Comparison of ENCODE assay signal across 8 cellular contexts in the genomic region with DNA sequence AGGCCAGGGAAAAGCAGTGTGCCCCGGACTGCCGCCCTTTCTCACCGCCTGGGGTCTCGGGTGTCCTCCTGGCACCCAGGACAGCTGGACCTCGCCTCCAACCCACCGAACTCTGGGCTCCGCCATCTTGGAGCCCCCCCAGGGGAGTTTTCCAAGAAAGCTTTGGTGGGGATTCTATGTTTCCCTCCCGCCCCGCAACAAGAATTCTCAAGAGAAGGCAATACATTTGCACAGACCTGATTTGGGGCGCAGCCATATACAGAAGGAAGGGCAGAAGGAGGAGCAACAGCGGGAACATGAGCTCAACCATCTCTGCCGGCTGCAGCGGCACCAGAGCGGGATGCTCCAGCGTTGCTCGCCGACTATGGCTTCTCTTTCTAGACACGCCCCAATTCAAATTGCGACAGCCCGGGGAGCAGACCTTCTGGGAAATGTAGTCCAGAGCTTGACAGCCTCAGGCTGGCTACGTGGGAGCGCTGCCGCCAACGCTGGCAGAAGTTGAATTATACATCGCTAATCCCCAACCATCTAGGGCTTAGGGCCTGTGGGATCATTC. TPM values are rescaled to one million over a fixed set of nuclear protein-coding genes. Genes with fewer than 3 reads are reported as not detected.
A peak's percentile ranks its signal among the peaks of the same experiment; 100 is the strongest.
DNase-seq lines count a peak whose midpoint lies in the region; ATAC-seq, FAIRE-seq and TF ChIP-seq lines count a peak whose summit lies in the region.

TSS of gene RDH11 (minus strand) at position 371 of the 556 bp plus-strand sequence. CDS start at position 310, 61 bp downstream.

- H3K9me3 ChIP-seq in heart right ventricle = no peaks in the 10 kb centered on the region
- H3K9me3 ChIP-seq in upper lobe of right lung = no peaks in the 10 kb centered on the region

- 0% methylated on average over 25 of the region's 25 CpGs for WGBS in heart right ventricle, 2 donors

- H3K27me3 ChIP-seq in heart right ventricle = no peaks in the 10 kb centered on the region
- H3K27me3 ChIP-seq in upper lobe of right lung = no peaks in the 10 kb centered on the region

- intact Hi-C loops in T-helper 1 cell treated with Interleukin-12 subunit alpha and Interleukin-12 subunit beta and Interleukin-4 antibody, amounts not matched to agents 30 ng/mL and 1 ng/mL, for 36 hours (cut with micrococcal nuclease) = loop anchor here (1.0 to 10.0 kb wide), 15 partner anchors 9 to 1699 kb away; partner anchors contain the start of genes ARG2, DCAF5, EIF2S1 and ERH
- intact Hi-C loops in heart right ventricle (cut with DNase I) = loop anchor here in 2 of 10 donors (2.0 to 5.0 kb wide), 3 partner anchors 21 to 113 kb away; partner anchors contain the start of genes ARG2 (in 1 of the 2) and VTI1B (in 1 of the 2)
- intact Hi-C loops in posterior vena cava (cut with DNase I) = no loop called here
- intact Hi-C loops in upper lobe of right lung (cut with DNase I) = no loop called here

- peak; percentile 90 for TF ChIP-seq POLR2A in GM12891 (IDR thresholded peaks at IDR 0.05; ENCODE audit: low read depth, low read length)

- peak; percentile 93 for FAIRE-seq in GM12891 (lab: Jason Lieb, UNC)

- peaks cover 0 to 27% (median 6%) of the 10 kb centered on the region in 9 donors for H3K36me3 ChIP-seq in heart right ventricle
- H3K36me3 ChIP-seq in upper lobe of right lung = peaks cover 24% of the 10 kb centered on the region

- no peak for TF ChIP-seq CTCF in heart right ventricle (IDR thresholded peaks at IDR 0.05)
- no peak for TF ChIP-seq CTCF in upper lobe of right lung (IDR thresholded peaks at IDR 0.05)

- H3K27ac ChIP-seq in heart right ventricle = peak within 1 kb of the TSS in 9 of 10 donors; percentile 42 to 83 (median 75)
- peak within 1 kb of the TSS; percentile 75 for H3K27ac ChIP-seq in upper lobe of right lung

- H3K4me1 ChIP-seq in heart right ventricle = peaks cover 0 to 22% (median 4%) of the 10 kb centered on the region in 9 donors
- no peaks in the 10 kb centered on the region for H3K4me1 ChIP-seq in upper lobe of right lung

- ATAC-seq in HG02798 (IDR thresholded peaks at IDR 0.05; ENCODE audit: poor library complexity, unreplicated experiment) (peak; percentile 90), heart right ventricle (peak; percentile 97 to 99 (median 99)), upper lobe of right lung (peak; percentile 98)

- H3K4me3 ChIP-seq in heart right ventricle = peak within 1 kb of the TSS; percentile 42 to 93 (median 85)
- H3K4me3 ChIP-seq in upper lobe of right lung = peak within 1 kb of the TSS; percentile 80

- peak; percentile 53 for DNase-seq in GM12891 (ENCODE audit: insufficient read length, low spot score)
- DNase-seq in NCI-H1436 treated with DMSO at 0.1 percent for 48 hours (lab: John Stamatoyannopoulos, UW) = peak; percentile 78
- peak; percentile 95 for DNase-seq in amniotic epithelial cell (ENCODE audit: low read depth)
- DNase-seq in heart right ventricle = peak; percentile 73 to 86
- peak; percentile 94 for DNase-seq in posterior vena cava (ENCODE audit: low spot score)
- DNase-seq in upper lobe of right lung = peak; percentile 90

TF ChIP-seq in GM12891, 5 proteins besides CTCF, POLR2A, EP300 and RAD21:
- no peak for TF ChIP-seq SPI1 (IDR thresholded peaks at IDR 0.05; ENCODE audit: low read depth, low read length)
- peak; percentile 40; the same call in 1 of the 2 replicates for TF ChIP-seq TAF1 (IDR thresholded peaks at IDR 0.05; ENCODE audit: low read depth, low read length)
- TF ChIP-seq POU2F2 (IDR thresholded peaks at IDR 0.05; ENCODE audit: low read depth, low read length) = peak; percentile 79; the same call in 1 of the 2 replicates
- TF ChIP-seq PAX5 (IDR thresholded peaks at IDR 0.05; ENCODE audit: insufficient read depth, low read length, severe bottlenecking) = no peak
- peak; percentile 87 for TF ChIP-seq POLR2AphosphoS5 (IDR thresholded peaks at IDR 0.05; ENCODE audit: low read depth, low read length)

RNA-seq across cellular contexts. Expression of gene RDH11, which starts in this region (rescaled TPM):
- polyA plus RNA-seq in GM12891 (2012; ENCODE audit: low read depth, missing spikeins) = 31.8 TPM
- 42.8 and 47.3 TPM in 2 replicates for total RNA-seq in T-helper 1 cell treated with Interleukin-12 subunit alpha and Interleukin-12 subunit beta and Interleukin-4 antibody, amounts not matched to agents 30 ng/mL and 1 ng/mL, for 36 hours
- total RNA-seq in heart right ventricle (10 to 100 TPM in 9 of 10 donors, 1 to 10 TPM in 1; 9.6 to 19.8 (median 14.7) TPM), posterior vena cava (10 to 100 TPM; 29.9 to 31.7 TPM), upper lobe of right lung (58.4 TPM)
- polyA plus RNA-seq in heart right ventricle = 10 to 100 TPM; 19.2 to 22.3 TPM

Comparison
In these comparisons a context has a peak if more than half of its experiments do, and no peak if none do; other contexts are left out.
1. Peak in every context shown above with its lines: DNase-seq, ATAC-seq, H3K4me3 ChIP-seq and H3K27ac ChIP-seq.